11 cellular contexts compared by ENCODE assay signal in genomic region chr22:17896552-17896951, GRCh38.
DNase-seq lines count a peak whose midpoint lies in the region; TF ChIP-seq lines count a peak whose summit lies in the region.
"Had no signal": no experiment of that assay in that cellular context is flagged by ENCODE, and none has a peak within 500 bp of the region (broad histone marks: within the 10 kb centered on the region; RNA-seq: fewer than 3 reads in every experiment).

No MANE protein-coding gene starts in this region.

- no peaks in the 10 kb centered on the region for H3K9me3 Mint-ChIP-seq in nephron progenitor cell
- H3K9me3 Mint-ChIP-seq: dendritic cell treated with granulocyte-macrophage colony-stimulating factor and Interleukin-4, amounts not matched to agents 40 ng/mL and 50 ng/mL, for 4 days had no signal

- TF ChIP-seq CTCF in BJ (IDR thresholded peaks at IDR 0.05; ENCODE audit: insufficient read depth, low read depth, low read length): peak; percentile 44
- TF ChIP-seq CTCF in RWPE1 (conservative IDR thresholded peaks at IDR 0.05; ENCODE audit: low read depth): no peak
- peak; percentile 20 to 62 for TF ChIP-seq CTCF in fibroblast of lung (conservative IDR thresholded peaks at IDR 0.05 in 1 of 2, IDR thresholded peaks at IDR 0.05 in 1 of 2; ENCODE audit: low read depth in 1 of 2, low read length in 2 of 2)
- peak; percentile 45 for TF ChIP-seq CTCF in nephron progenitor cell (IDR thresholded peaks at IDR 0.05)
- peak in 3 of 6 experiments; percentile 19 to 39 (median 22) for TF ChIP-seq CTCF in esophagus squamous epithelium (IDR thresholded peaks at IDR 0.05)

- no peak overlapping the region for H3K9ac ChIP-seq in fibroblast of lung (ENCODE audit: insufficient read depth, low read length)

- no peak overlapping the region for H3K27ac Mint-ChIP-seq in nephron progenitor cell
- H3K27ac Mint-ChIP-seq: dendritic cell treated with granulocyte-macrophage colony-stimulating factor and Interleukin-4, amounts not matched to agents 40 ng/mL and 50 ng/mL, for 4 days had no signal

- no peaks in the 10 kb centered on the region for H3K79me2 ChIP-seq in fibroblast of lung (ENCODE audit: control insufficient read depth, insufficient read depth, low read length)

- H3K36me3 ChIP-seq in BJ (ENCODE audit: control insufficient read depth, insufficient read depth, low read length) (peaks cover 17% of the 10 kb centered on the region), fibroblast of lung (ENCODE audit: control insufficient read depth, insufficient read depth, low read length) (peaks cover 2% of the 10 kb centered on the region), esophagus squamous epithelium (peaks cover 0 to 98% (median 7%) of the 10 kb centered on the region in 3 donors)

- H3K4me1 ChIP-seq in fibroblast of lung (ENCODE audit: control insufficient read depth, extremely low read depth, insufficient read depth, low read length) (no peaks in the 10 kb centered on the region), esophagus squamous epithelium (peaks cover 0 to 6% (median 0%) of the 10 kb centered on the region in 3 donors)

- H3K4me3 Mint-ChIP-seq in nephron progenitor cell: no peak overlapping the region
- H3K4me3 Mint-ChIP-seq: dendritic cell treated with granulocyte-macrophage colony-stimulating factor and Interleukin-4, amounts not matched to agents 40 ng/mL and 50 ng/mL, for 4 days had no signal

- no peaks in the 10 kb centered on the region for H4K20me1 ChIP-seq in fibroblast of lung (ENCODE audit: control insufficient read depth, extremely low read depth, insufficient read depth, low read length)

- no peak overlapping the region for H2AFZ ChIP-seq in fibroblast of lung (ENCODE audit: low read length)

- CTCF ChIA-PET in BJ (lab: Yijun Ruan, JAX) (interaction anchor here (1.0 kb wide), 1 partner anchor 12 kb away, joined by 4 read pairs; no protein-coding TSS in a partner anchor), RWPE1 (lab: Yijun Ruan, JAX) (interaction anchor here (0.7 kb wide), 1 partner anchor 160 kb away, joined by 4 read pairs; no protein-coding TSS in a partner anchor)

- H3K9me3 ChIP-seq in fibroblast of lung (ENCODE audit: control insufficient read depth, insufficient read depth, low read depth, low read length) (no peaks in the 10 kb centered on the region), esophagus squamous epithelium (no peaks in the 10 kb centered on the region)

- H3K4me1 Mint-ChIP-seq in nephron progenitor cell: peaks cover 24% of the 10 kb centered on the region

- H3K27ac ChIP-seq in RWPE1: peak overlapping the region; percentile 34; the same call in 1 of the 2 replicates
- H3K27ac ChIP-seq in fibroblast of lung (ENCODE audit: insufficient read depth, low read length): no peak overlapping the region
- H3K27ac ChIP-seq in esophagus squamous epithelium: peak overlapping the region in 1 of 4 donors; percentile 4

- POLR2A ChIA-PET in BJ (lab: Charles Lee): interaction anchor here (0.7 kb wide), 1 partner anchor 88 kb away, joined by 27 read pairs; no protein-coding TSS in a partner anchor
- POLR2A ChIA-PET in RWPE1 (lab: Yijun Ruan, JAX; ENCODE audit: low non-redundant PET): no interaction called here

- no peaks in the 10 kb centered on the region for H3K27me3 Mint-ChIP-seq in nephron progenitor cell (ENCODE audit: low read depth, poor library complexity)
- H3K27me3 Mint-ChIP-seq: dendritic cell treated with granulocyte-macrophage colony-stimulating factor and Interleukin-4, amounts not matched to agents 40 ng/mL and 50 ng/mL, for 4 days had no signal

- H3K36me3 Mint-ChIP-seq in nephron progenitor cell (ENCODE audit: low read depth): peaks cover 22% of the 10 kb centered on the region

- no peak for DNase-seq in BJ (ENCODE audit: low read depth)
- no peak for DNase-seq in RWPE1 (ENCODE audit: low spot score)
- peak in 1 of 2 donors; percentile 52 for DNase-seq in fibroblast of lung (ENCODE audit: low read depth in 2 of 2)
- peak; percentile 35 for DNase-seq in nephron progenitor cell
- no peak for DNase-seq in SKM-1 treated with dmso at 0.1 percent for 144 hours (lab: John Stamatoyannopoulos, UW; ENCODE audit: unreplicated experiment)
- no peak for DNase-seq in NCI-H446 (lab: John Stamatoyannopoulos, UW)
- DNase-seq in NCI-H1436 (lab: John Stamatoyannopoulos, UW): no peak
- DNase-seq in esophagus squamous epithelium (lab: John Stamatoyannopoulos, UW): no peak
- DNase-seq: activated CD4-positive, CD25-positive, alpha-beta regulatory T cell; NCI-H1694 treated with DMSO at 0.1 percent for 48 hours had no signal

- no peak overlapping the region for H3K4me2 ChIP-seq in fibroblast of lung (ENCODE audit: extremely low read depth, insufficient read depth, low read length)

- H3K27me3 ChIP-seq in BJ (ENCODE audit: control insufficient read depth, insufficient read depth, low read length) (no peaks in the 10 kb centered on the region), fibroblast of lung (ENCODE audit: control insufficient read depth, insufficient read depth, low read length) (no peaks in the 10 kb centered on the region), esophagus squamous epithelium (no peaks in the 10 kb centered on the region)

- WGBS in esophagus squamous epithelium, 2 donors: 76 to 84% methylated on average over 9 to 11 of the region's 12 CpGs

- TF ChIP-seq POLR2A in esophagus squamous epithelium (IDR thresholded peaks at IDR 0.05): no peak

- intact Hi-C loops in esophagus squamous epithelium (cut with DNase I): loop anchor here (10.0 kb wide), 2 partner anchors 62 to 178 kb away; partner anchors contain the start of gene PEX26

- H3K4me3 ChIP-seq in BJ (ENCODE audit: low read depth, low read length) (no peak overlapping the region), fibroblast of lung (replicated peaks in 1 of 4; ENCODE audit: control extremely low read depth in 1 of 4, insufficient read depth in 1 of 4, low read depth in 3 of 4, low read length in 4 of 4) (no peak overlapping the region), esophagus squamous epithelium (no peak overlapping the region)
